8 cellular contexts compared by ENCODE assay signal in genomic region chr4:76250962-76251361, GRCh38. TPM values are rescaled to one million over a fixed set of nuclear protein-coding genes. Genes with fewer than 3 reads are reported as not detected.
A peak's percentile ranks its signal among the peaks of the same experiment; 100 is the strongest.
DNase-seq lines count a peak whose midpoint lies in the region; ATAC-seq, FAIRE-seq and TF ChIP-seq lines count a peak whose summit lies in the region.

No MANE protein-coding gene starts in this region.

- no peaks in the 10 kb centered on the region for H3K27me3 ChIP-seq in pancreas

- H3K27ac ChIP-seq in pancreas: peak overlapping the region; percentile 79 to 85 (median 81)

- peaks cover 5 to 17% (median 8%) of the 10 kb centered on the region in 3 donors for H3K4me1 ChIP-seq in pancreas

- intact Hi-C loops in pancreas (cut with DNase I): loop anchor here in 1 of 3 donors (10.0 kb wide), 1 partner anchor 54 kb away; the partner anchor contains the start of gene STBD1

- DNase-seq in GM10266 (ENCODE audit: extremely low spot score) (peak; percentile 31), SHP77 treated with DMSO at 0.1 percent for 48 hours (lab: John Stamatoyannopoulos, UW) (peak; percentile 7), globus pallidus (ENCODE audit: low spot score) (peak; percentile 2), pancreas (peak in 1 of 6 donors; percentile 36), ecto neural progenitor cell (ENCODE audit: low spot score) (no peak), iPS-NIHi7 (ENCODE audit: extremely low spot score) (no peak)

- 5% methylated on average over 6 of the region's 6 CpGs for WGBS in pancreas, 2 donors

- FAIRE-seq in pancreas (lab: Jason Lieb, UNC): no peak

- no peaks in the 10 kb centered on the region for H3K9me3 ChIP-seq in pancreas

- no peaks in the 10 kb centered on the region for H3K36me3 ChIP-seq in pancreas

- peak overlapping the region; percentile 41 to 59 (median 55) for H3K4me3 ChIP-seq in pancreas

- TF ChIP-seq CTCF in GM10266 (IDR thresholded peaks at IDR 0.05; ENCODE audit: control insufficient read depth, insufficient read depth, low read depth, missing control alignments) (no peak), pancreas (IDR thresholded peaks at IDR 0.05) (no peak)

- ATAC-seq in pancreas: peak in 3 of 4 donors; percentile 29 to 69 (median 63)
- ATAC-seq in GM18870 (IDR thresholded peaks at IDR 0.05; ENCODE audit: unreplicated experiment): no peak
- ATAC-seq in GM21619 (IDR thresholded peaks at IDR 0.05; ENCODE audit: unreplicated experiment): no peak

RNA-seq across cellular contexts. Expression of gene FAM47E, which starts 0.6 kb away (rescaled TPM):
- total RNA-seq in pancreas: 10 to 100 TPM in 2 of 6 donors, 1 to 10 TPM in 4; 3.6 to 11.5 (median 7.3) TPM
- 10 to 100 TPM; 13.1 to 14.8 TPM for polyA plus RNA-seq in pancreas

RNA-seq across cellular contexts. Expression of gene SCARB2, which starts 37.3 kb away (rescaled TPM):
- 100 to 1,000 TPM in 1 of 6 donors, 10 to 100 TPM in 5; 65.4 to 123 (median 73.3) TPM for total RNA-seq in pancreas
- polyA plus RNA-seq in pancreas: 10 to 100 TPM; 36.8 to 50.7 TPM

RNA-seq across cellular contexts. Expression of gene STBD1, which starts 55.6 kb away (rescaled TPM):
- total RNA-seq in pancreas: 1 to 10 TPM; 1.7 to 6.5 (median 2.6) TPM
- polyA plus RNA-seq in pancreas: 1 to 10 TPM; 3.6 to 5.0 TPM

Comparison
In these comparisons a context has a peak if more than half of its experiments do, and no peak if none do; other contexts are left out.
1. DNase-seq: peak in GM10266 (single experiment), SHP77 treated with DMSO at 0.1 percent for 48 hours (single experiment) and globus pallidus (single experiment); none in ecto neural progenitor cell (single experiment) and iPS-NIHi7 (single experiment).
2. ATAC-seq: peak in pancreas (3 of 4); none in GM18870 (single experiment) and GM21619 (single experiment).